Comparison of ENCODE assay signal across 1 cellular context in the genomic region with DNA sequence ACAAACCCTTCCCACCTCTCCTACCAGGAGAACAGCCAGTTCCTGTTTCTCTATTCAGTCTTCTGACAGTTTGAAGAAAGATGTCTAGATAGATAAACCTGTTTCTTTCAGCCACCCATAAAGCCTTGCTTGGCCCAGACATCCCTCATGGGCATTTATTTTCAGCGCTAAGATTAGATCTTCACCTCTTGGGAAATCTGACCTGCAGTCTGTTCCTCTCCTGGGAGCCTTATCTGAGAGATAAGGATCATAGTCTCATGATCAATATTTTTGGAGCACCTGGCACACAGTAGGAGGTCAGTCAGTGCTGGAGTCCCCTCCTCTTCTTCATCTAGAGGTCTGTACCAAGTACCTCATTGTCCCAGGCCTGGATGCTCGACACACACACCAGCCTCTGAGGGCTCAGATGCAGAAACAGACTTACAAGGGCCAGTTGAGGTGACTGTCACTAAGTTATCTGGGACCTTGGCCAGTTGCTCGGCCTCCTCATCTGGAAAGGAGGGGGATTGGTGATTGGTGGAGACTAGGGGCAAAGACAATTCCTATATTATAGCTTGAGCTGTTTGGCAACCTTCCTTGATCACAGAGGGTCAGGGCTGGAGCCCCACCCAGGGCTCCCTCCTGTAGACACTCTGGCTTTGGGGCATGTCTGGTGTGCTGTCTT.
TF ChIP-seq lines count a peak whose summit lies in the region.

No MANE protein-coding gene starts in this region.

TF ChIP-seq in K562, 482 proteins besides CTCF, POLR2A, EP300 and RAD21:
- TF ChIP-seq ZEB2 (IDR thresholded peaks at IDR 0.05) = 0 out of 2 replicates have a peak, but pooled peaks have one; percentile 55
- peak; percentile 93 for TF ChIP-seq SPI1 (IDR thresholded peaks at IDR 0.05; ENCODE audit: borderline replicate concordance, low read depth, low read length)
- peak; percentile 5; the same call in 1 of the 2 replicates for TF ChIP-seq MBD2 (IDR thresholded peaks at IDR 0.05; ENCODE audit: borderline replicate concordance, low read depth)
- peak; percentile 84; the same call in 1 of the 2 replicates for TF ChIP-seq ZKSCAN1 (IDR thresholded peaks at IDR 0.05; ENCODE audit: low read depth, low read length)
- TF ChIP-seq, protein P1, sequence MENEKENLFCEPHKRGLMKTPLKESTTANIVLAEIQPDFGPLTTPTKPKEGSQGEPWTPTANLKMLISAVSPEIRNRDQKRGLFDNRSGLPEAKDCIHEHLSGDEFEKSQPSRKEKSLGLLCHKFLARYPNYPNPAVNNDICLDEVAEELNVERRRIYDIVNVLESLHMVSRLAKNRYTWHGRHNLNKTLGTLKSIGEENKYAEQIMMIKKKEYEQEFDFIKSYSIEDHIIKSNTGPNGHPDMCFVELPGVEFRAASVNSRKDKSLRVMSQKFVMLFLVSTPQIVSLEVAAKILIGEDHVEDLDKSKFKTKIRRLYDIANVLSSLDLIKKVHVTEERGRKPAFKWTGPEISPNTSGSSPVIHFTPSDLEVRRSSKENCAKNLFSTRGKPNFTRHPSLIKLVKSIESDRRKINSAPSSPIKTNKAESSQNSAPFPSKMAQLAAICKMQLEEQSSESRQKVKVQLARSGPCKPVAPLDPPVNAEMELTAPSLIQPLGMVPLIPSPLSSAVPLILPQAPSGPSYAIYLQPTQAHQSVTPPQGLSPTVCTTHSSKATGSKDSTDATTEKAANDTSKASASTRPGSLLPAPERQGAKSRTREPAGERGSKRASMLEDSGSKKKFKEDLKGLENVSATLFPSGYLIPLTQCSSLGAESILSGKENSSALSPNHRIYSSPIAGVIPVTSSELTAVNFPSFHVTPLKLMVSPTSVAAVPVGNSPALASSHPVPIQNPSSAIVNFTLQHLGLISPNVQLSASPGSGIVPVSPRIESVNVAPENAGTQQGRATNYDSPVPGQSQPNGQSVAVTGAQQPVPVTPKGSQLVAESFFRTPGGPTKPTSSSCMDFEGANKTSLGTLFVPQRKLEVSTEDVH (IDR thresholded peaks at IDR 0.05; ENCODE audit: low read depth, partially characterized antibody) = no peak
- TF ChIP-seq BHLHE40 (IDR thresholded peaks at IDR 0.05; ENCODE audit: low read length) = no peak
- TF ChIP-seq CTBP1 (IDR thresholded peaks at IDR 0.05; ENCODE audit: borderline replicate concordance) = peak; percentile 76; the same call in 1 of the 2 replicates
- TF ChIP-seq MEIS2 (IDR thresholded peaks at IDR 0.05; ENCODE audit: partially characterized antibody) = no peak
- TF ChIP-seq GABPA (tag; conservative IDR thresholded peaks at IDR 0.05; ENCODE audit: low read depth) = no peak
- no peak for TF ChIP-seq ZNF766 (CRISPR knock-in tag; conservative IDR thresholded peaks at IDR 0.05)
- no peak for TF ChIP-seq YBX1 (IDR thresholded peaks at IDR 0.05)
- peak; percentile 52 for TF ChIP-seq GATA2 (CRISPR knock-in tag; IDR thresholded peaks at IDR 0.05)
- 0 out of 2 replicates have a peak, but pooled peaks have one; percentile 58 for TF ChIP-seq ADNP (tag; IDR thresholded peaks at IDR 0.05)
- 0 out of 2 replicates have a peak, but pooled peaks have one; percentile 16 for TF ChIP-seq GATAD2B (IDR thresholded peaks at IDR 0.05; ENCODE audit: borderline replicate concordance)
- no peak for TF ChIP-seq ZNF589 (CRISPR knock-in tag; IDR thresholded peaks at IDR 0.05; ENCODE audit: low read depth)
- no peak for TF ChIP-seq ZNF316 (IDR thresholded peaks at IDR 0.05)
- TF ChIP-seq HDAC8 (tag; IDR thresholded peaks at IDR 0.05) = no peak
- 0 out of 2 replicates have a peak, but pooled peaks have one; percentile 13 for TF ChIP-seq MTA1 (IDR thresholded peaks at IDR 0.05; ENCODE audit: borderline replicate concordance)
- TF ChIP-seq SIN3A (IDR thresholded peaks at IDR 0.05; ENCODE audit: borderline replicate concordance in 2 of 2, control insufficient read depth in 1 of 2, low read depth in 2 of 2, low read length in 2 of 2) = 0 out of 4 replicates have a peak, but pooled peaks of 1 of the 2 experiments have one; percentile 55
- no peak for TF ChIP-seq NCOA4 (IDR thresholded peaks at IDR 0.05; ENCODE audit: partially characterized antibody)
- no peak for TF ChIP-seq HDAC3 (IDR thresholded peaks at IDR 0.05; ENCODE audit: borderline replicate concordance, partially characterized antibody)
- TF ChIP-seq, protein P2, sequence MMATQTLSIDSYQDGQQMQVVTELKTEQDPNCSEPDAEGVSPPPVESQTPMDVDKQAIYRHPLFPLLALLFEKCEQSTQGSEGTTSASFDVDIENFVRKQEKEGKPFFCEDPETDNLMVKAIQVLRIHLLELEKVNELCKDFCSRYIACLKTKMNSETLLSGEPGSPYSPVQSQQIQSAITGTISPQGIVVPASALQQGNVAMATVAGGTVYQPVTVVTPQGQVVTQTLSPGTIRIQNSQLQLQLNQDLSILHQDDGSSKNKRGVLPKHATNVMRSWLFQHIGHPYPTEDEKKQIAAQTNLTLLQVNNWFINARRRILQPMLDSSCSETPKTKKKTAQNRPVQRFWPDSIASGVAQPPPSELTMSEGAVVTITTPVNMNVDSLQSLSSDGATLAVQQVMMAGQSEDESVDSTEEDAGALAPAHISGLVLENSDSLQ (IDR thresholded peaks at IDR 0.05) = 0 out of 2 replicates have a peak, but pooled peaks have one; percentile 4
- TF ChIP-seq DMBX1 (CRISPR knock-in tag; IDR thresholded peaks at IDR 0.05; ENCODE audit: borderline replicate concordance) = peak; percentile 33; the same call in 1 of the 2 replicates
- TF ChIP-seq KDM1A (IDR thresholded peaks at IDR 0.05) = peak in 1 of 2 experiments; percentile 23; a peak in 2 of 4 replicates
- 0 out of 2 replicates have a peak, but pooled peaks have one; percentile 14 for TF ChIP-seq CREB1 (IDR thresholded peaks at IDR 0.05)
- TF ChIP-seq CREB1 (CRISPR knock-in tag; IDR thresholded peaks at IDR 0.05) = no peak
- TF ChIP-seq CBFA2T3 (IDR thresholded peaks at IDR 0.05) = 0 out of 2 replicates have a peak, but pooled peaks have one; percentile 5
- peak; percentile 5; the same call in 1 of the 2 replicates for TF ChIP-seq ARID1B (IDR thresholded peaks at IDR 0.05)
- TF ChIP-seq SOX6 (IDR thresholded peaks at IDR 0.05) = peak; percentile 17; the same call in 1 of the 2 replicates
- TF ChIP-seq GATAD2A (IDR thresholded peaks at IDR 0.05) = 0 out of 2 replicates have a peak, but pooled peaks have one; percentile 50
- peak; percentile 77 for TF ChIP-seq ZNF197 (CRISPR knock-in tag; IDR thresholded peaks at IDR 0.05; ENCODE audit: low read depth)
